Comparison of ENCODE assay signal across 10 cellular contexts in genomic region chr7:44064791-44065430, GRCh38. TPM values are rescaled to one million over a fixed set of nuclear protein-coding genes. Genes with fewer than 3 reads are reported as not detected.
DNase-seq lines count a peak whose midpoint lies in the region; ATAC-seq and TF ChIP-seq lines count a peak whose summit lies in the region.
"Had no signal": no experiment of that assay in that cellular context is flagged by ENCODE, and none has a peak within 500 bp of the region (broad histone marks: within the 10 kb centered on the region; RNA-seq: fewer than 3 reads in every experiment).

No MANE protein-coding gene starts in this region.

- no peak for TF ChIP-seq POLR2A in suprapubic skin (IDR thresholded peaks at IDR 0.05)

- peak overlapping the region; percentile 18 for H3K27ac Mint-ChIP-seq in activated CD4-positive, alpha-beta memory T cell treated with anti-CD3 and anti-CD28 coated beads for 36 hours
- no peak overlapping the region for H3K27ac Mint-ChIP-seq in activated CD4-positive, alpha-beta memory T cell treated with anti-CD3 and anti-CD28 coated beads, Interleukin-2, amount 10 ng/mL, durations not matched to agents 7 days and 5 days
- peak overlapping the region; percentile 65 for H3K27ac Mint-ChIP-seq in activated T-helper 17 cell treated with anti-CD3 and anti-CD28 coated beads, Interleukin-2, amount 50 U/mL, for 72 hours

- no peak for DNase-seq in activated CD4-positive, alpha-beta memory T cell treated with anti-CD3 and anti-CD28 coated beads for 36 hours
- DNase-seq in activated CD4-positive, alpha-beta memory T cell treated with anti-CD3 and anti-CD28 coated beads, Interleukin-2, amount 10 ng/mL, durations not matched to agents 7 days and 5 days, result no peak
- DNase-seq in islet precursor cell (peak; percentile 46), suprapubic skin (ENCODE audit: low spot score in 2 of 2) (peak; percentile 59 to 77), NCI-H774 (lab: John Stamatoyannopoulos, UW) (no peak), SW480 (ENCODE audit: low spot score) (no peak)
- DNase-seq: NCI-H526 treated with DMSO at 0.1 percent for 48 hours had no signal

- H3K4me1 ChIP-seq in suprapubic skin, result peaks cover 23% of the 10 kb centered on the region

- TF ChIP-seq CTCF in suprapubic skin (IDR thresholded peaks at IDR 0.05), result no peak

- H3K4me1 Mint-ChIP-seq in activated CD4-positive, alpha-beta memory T cell treated with anti-CD3 and anti-CD28 coated beads for 36 hours (ENCODE audit: low read depth), result peaks cover 33% of the 10 kb centered on the region
- H3K4me1 Mint-ChIP-seq in activated CD4-positive, alpha-beta memory T cell treated with anti-CD3 and anti-CD28 coated beads, Interleukin-2, amount 10 ng/mL, durations not matched to agents 7 days and 5 days, result peaks cover 6% of the 10 kb centered on the region
- H3K4me1 Mint-ChIP-seq in activated T-helper 17 cell treated with anti-CD3 and anti-CD28 coated beads, Interleukin-2, amount 50 U/mL, for 72 hours, result peaks cover 15% of the 10 kb centered on the region

- no peaks in the 10 kb centered on the region for H3K27me3 Mint-ChIP-seq in activated CD4-positive, alpha-beta memory T cell treated with anti-CD3 and anti-CD28 coated beads for 36 hours
- no peaks in the 10 kb centered on the region for H3K27me3 Mint-ChIP-seq in activated CD4-positive, alpha-beta memory T cell treated with anti-CD3 and anti-CD28 coated beads, Interleukin-2, amount 10 ng/mL, durations not matched to agents 7 days and 5 days
- H3K27me3 Mint-ChIP-seq in activated T-helper 17 cell treated with anti-CD3 and anti-CD28 coated beads, Interleukin-2, amount 50 U/mL, for 72 hours, result no peaks in the 10 kb centered on the region

- TF ChIP-seq EP300 in suprapubic skin (IDR thresholded peaks at IDR 0.05), result no peak

- ATAC-seq in activated T-helper 17 cell treated with anti-CD3 and anti-CD28 coated beads, Interleukin-2, amount 50 U/mL, for 72 hours (replicated peaks), result peak; percentile 24
- ATAC-seq in GM19324 (IDR thresholded peaks at IDR 0.05; ENCODE audit: low FRiP score, unreplicated experiment), result no peak

- POLR2A ChIA-PET in activated CD4-positive, alpha-beta memory T cell treated with anti-CD3 and anti-CD28 coated beads for 36 hours (lab: Charles Lee), result interaction anchor here (1.0 kb wide), 1 partner anchor 10 kb away, joined by 3 read pairs; no protein-coding TSS in a partner anchor
- POLR2A ChIA-PET in activated CD4-positive, alpha-beta memory T cell treated with anti-CD3 and anti-CD28 coated beads, Interleukin-2, amount 10 ng/mL, durations not matched to agents 7 days and 5 days (lab: Charles Lee), result interaction anchor here (1.0 to 6.6 kb wide), 6 partner anchors 11 to 425 kb away, joined by 3 to 73 read pairs (median 8); partner anchors contain the start of genes DBNL and NUDCD3

- WGBS in suprapubic skin, result 27% methylated on average over 6 of the region's 33 CpGs

- H3K4me3 ChIP-seq in suprapubic skin, result no peak overlapping the region
- H3K4me3 ChIP-seq: BLaER1 had no signal

- H3K4me3 Mint-ChIP-seq in activated CD4-positive, alpha-beta memory T cell treated with anti-CD3 and anti-CD28 coated beads for 36 hours, result no peak overlapping the region
- no peak overlapping the region for H3K4me3 Mint-ChIP-seq in activated CD4-positive, alpha-beta memory T cell treated with anti-CD3 and anti-CD28 coated beads, Interleukin-2, amount 10 ng/mL, durations not matched to agents 7 days and 5 days
- no peak overlapping the region for H3K4me3 Mint-ChIP-seq in activated T-helper 17 cell treated with anti-CD3 and anti-CD28 coated beads, Interleukin-2, amount 50 U/mL, for 72 hours

- H3K27me3 ChIP-seq in suprapubic skin, result no peaks in the 10 kb centered on the region
- H3K27me3 ChIP-seq: BLaER1 had no signal

- CTCF ChIA-PET in activated CD4-positive, alpha-beta memory T cell treated with anti-CD3 and anti-CD28 coated beads for 36 hours (lab: Charles Lee), result no interaction called here
- CTCF ChIA-PET in activated CD4-positive, alpha-beta memory T cell treated with anti-CD3 and anti-CD28 coated beads, Interleukin-2, amount 10 ng/mL, durations not matched to agents 7 days and 5 days (lab: Charles Lee), result no interaction called here

- peaks cover 3% of the 10 kb centered on the region for H3K36me3 Mint-ChIP-seq in activated CD4-positive, alpha-beta memory T cell treated with anti-CD3 and anti-CD28 coated beads for 36 hours
- H3K36me3 Mint-ChIP-seq in activated CD4-positive, alpha-beta memory T cell treated with anti-CD3 and anti-CD28 coated beads, Interleukin-2, amount 10 ng/mL, durations not matched to agents 7 days and 5 days (ENCODE audit: low read depth), result peaks cover 18% of the 10 kb centered on the region
- peaks cover 15% of the 10 kb centered on the region for H3K36me3 Mint-ChIP-seq in activated T-helper 17 cell treated with anti-CD3 and anti-CD28 coated beads, Interleukin-2, amount 50 U/mL, for 72 hours (ENCODE audit: low read depth)

- no peak overlapping the region for H3K27ac ChIP-seq in suprapubic skin

- peaks cover 27% of the 10 kb centered on the region for H3K36me3 ChIP-seq in suprapubic skin

- no peaks in the 10 kb centered on the region for H3K9me3 Mint-ChIP-seq in activated CD4-positive, alpha-beta memory T cell treated with anti-CD3 and anti-CD28 coated beads for 36 hours
- no peaks in the 10 kb centered on the region for H3K9me3 Mint-ChIP-seq in activated CD4-positive, alpha-beta memory T cell treated with anti-CD3 and anti-CD28 coated beads, Interleukin-2, amount 10 ng/mL, durations not matched to agents 7 days and 5 days
- H3K9me3 Mint-ChIP-seq in activated T-helper 17 cell treated with anti-CD3 and anti-CD28 coated beads, Interleukin-2, amount 50 U/mL, for 72 hours, result no peaks in the 10 kb centered on the region

- intact Hi-C loops in activated CD4-positive, alpha-beta memory T cell treated with anti-CD3 and anti-CD28 coated beads for 36 hours (cut with micrococcal nuclease), result no loop called here

- H3K9me3 ChIP-seq in suprapubic skin, result no peaks in the 10 kb centered on the region
- H3K9me3 ChIP-seq: BLaER1 had no signal

RNA-seq across cellular contexts. Expression of gene PGAM2, which starts 0.5 kb away (rescaled TPM):
- total RNA-seq in activated CD4-positive, alpha-beta memory T cell treated with anti-CD3 and anti-CD28 coated beads for 36 hours, result under 1 TPM; 0.26 to 0.27 TPM
- total RNA-seq in activated CD4-positive, alpha-beta memory T cell treated with anti-CD3 and anti-CD28 coated beads, Interleukin-2, amount 10 ng/mL, durations not matched to agents 7 days and 5 days, result under 1 TPM in 1 of 2 experiments, not detected in 1; 0.43 TPM
- 1 to 10 TPM in 1 of 2 donors, not detected in 1; 2.4 TPM for total RNA-seq in activated T-helper 17 cell treated with anti-CD3 and anti-CD28 coated beads, Interleukin-2, amount 50 U/mL, for 72 hours
- 1 to 10 TPM in 2 of 4 donors, not detected in 2; 2.3 to 5.0 TPM for total RNA-seq in suprapubic skin

RNA-seq across cellular contexts. Expression of gene POLM, which starts 17.4 kb away (rescaled TPM):
- 10 to 100 TPM; 32.5 to 32.7 TPM for total RNA-seq in activated CD4-positive, alpha-beta memory T cell treated with anti-CD3 and anti-CD28 coated beads for 36 hours
- 10 to 100 TPM; 29.4 to 30.7 TPM for total RNA-seq in activated CD4-positive, alpha-beta memory T cell treated with anti-CD3 and anti-CD28 coated beads, Interleukin-2, amount 10 ng/mL, durations not matched to agents 7 days and 5 days
- 10 to 100 TPM; 27.8 to 33.9 TPM for total RNA-seq in activated T-helper 17 cell treated with anti-CD3 and anti-CD28 coated beads, Interleukin-2, amount 50 U/mL, for 72 hours
- total RNA-seq in suprapubic skin, result 10 to 100 TPM; 38.0 to 77.6 (median 56.9) TPM

RNA-seq across cellular contexts. Expression of gene DBNL, which starts 20.4 kb away (rescaled TPM):
- total RNA-seq in activated CD4-positive, alpha-beta memory T cell treated with anti-CD3 and anti-CD28 coated beads for 36 hours, result 100 to 1,000 TPM; 128 to 129 TPM
- total RNA-seq in activated CD4-positive, alpha-beta memory T cell treated with anti-CD3 and anti-CD28 coated beads, Interleukin-2, amount 10 ng/mL, durations not matched to agents 7 days and 5 days, result 100 to 1,000 TPM; 175 to 176 TPM
- total RNA-seq in activated T-helper 17 cell treated with anti-CD3 and anti-CD28 coated beads, Interleukin-2, amount 50 U/mL, for 72 hours, result 100 to 1,000 TPM in 1 of 2 donors, 10 to 100 TPM in 1; 93.8 to 137 TPM
- 100 to 1,000 TPM in 1 of 4 donors, 10 to 100 TPM in 3; 95.7 to 133 (median 98.2) TPM for total RNA-seq in suprapubic skin

RNA-seq across cellular contexts. Expression of gene AEBP1, which starts 39.2 kb away (rescaled TPM):
- total RNA-seq in activated CD4-positive, alpha-beta memory T cell treated with anti-CD3 and anti-CD28 coated beads for 36 hours, result 1 to 10 TPM; 5.5 to 6.6 TPM
- total RNA-seq in activated CD4-positive, alpha-beta memory T cell treated with anti-CD3 and anti-CD28 coated beads, Interleukin-2, amount 10 ng/mL, durations not matched to agents 7 days and 5 days, result under 1 TPM; 0.30 to 0.38 TPM
- total RNA-seq in activated T-helper 17 cell treated with anti-CD3 and anti-CD28 coated beads, Interleukin-2, amount 50 U/mL, for 72 hours, result 1 to 10 TPM; 1.2 to 5.3 TPM
- total RNA-seq in suprapubic skin, result 10 to 100 TPM; 24.3 to 74.0 (median 43.3) TPM

RNA-seq across cellular contexts. Expression of gene POLD2, which starts 58.4 kb away (rescaled TPM):
- total RNA-seq in activated CD4-positive, alpha-beta memory T cell treated with anti-CD3 and anti-CD28 coated beads for 36 hours, result 100 to 1,000 TPM; 189 to 212 TPM
- 10 to 100 TPM; 82.3 to 84.6 TPM for total RNA-seq in activated CD4-positive, alpha-beta memory T cell treated with anti-CD3 and anti-CD28 coated beads, Interleukin-2, amount 10 ng/mL, durations not matched to agents 7 days and 5 days
- total RNA-seq in activated T-helper 17 cell treated with anti-CD3 and anti-CD28 coated beads, Interleukin-2, amount 50 U/mL, for 72 hours, result 100 to 1,000 TPM; 114 to 181 TPM
- 10 to 100 TPM; 58.7 to 80.5 (median 66.1) TPM for total RNA-seq in suprapubic skin

Comparison
In these comparisons a context has a peak if more than half of its experiments do, and no peak if none do; other contexts are left out.
1. DNase-seq: peak in islet precursor cell (single experiment) and suprapubic skin (2 of 2); none in activated CD4-positive, alpha-beta memory T cell treated with anti-CD3 and anti-CD28 coated beads for 36 hours (single experiment), activated CD4-positive, alpha-beta memory T cell treated with anti-CD3 and anti-CD28 coated beads, Interleukin-2, amount 10 ng/mL, durations not matched to agents 7 days and 5 days (single experiment), NCI-H774 (single experiment) and SW480 (single experiment).